Comparison of ENCODE assay signal across 26 cellular contexts in the genomic region with DNA sequence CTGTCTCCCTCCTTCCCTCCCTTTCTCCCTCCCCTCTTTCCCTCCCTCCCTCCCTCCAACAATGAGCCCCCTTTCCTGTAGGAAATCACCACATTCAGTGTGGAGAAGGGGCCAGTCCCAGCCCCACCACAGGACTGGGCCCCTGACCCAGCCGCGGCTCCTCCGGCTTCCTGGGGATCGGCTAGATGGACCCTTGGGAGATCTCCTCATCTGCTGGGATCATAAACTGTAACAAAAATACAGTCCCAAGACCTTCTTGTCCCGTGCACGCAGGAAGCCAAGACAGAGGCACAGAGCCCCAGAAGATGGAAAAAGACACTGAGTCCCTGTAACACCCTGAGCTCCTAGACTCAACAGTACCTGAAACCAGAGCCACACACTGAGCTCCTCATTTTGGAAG. TPM values are rescaled to one million over a fixed set of nuclear protein-coding genes. Genes with fewer than 3 reads are reported as not detected.
"Had no signal": no experiment of that assay in that cellular context is flagged by ENCODE, and none has a peak within 500 bp of the region (broad histone marks: within the 10 kb centered on the region; RNA-seq: fewer than 3 reads in every experiment).

No MANE protein-coding gene starts in this region.

- DNase-seq: activated CD4-positive, alpha-beta T cell treated with anti-CD3 and anti-CD28 coated beads for 4 hours; activated CD8-positive, alpha-beta T cell treated with anti-CD3 and anti-CD28 coated beads for 36 hours; activated T-cell treated with anti-CD3 and anti-CD28 coated beads, Interleukin-2, amount 50 U/mL, for 4 hours; amniotic stem cell; body of pancreas; central memory CD4-positive, alpha-beta T cell; IMR-90; KBM-7; NCI-H1048; NCI-H146; NCI-H1930; NCI-H2227 treated with DMSO at 0.1 percent for 48 hours; NCI-H446 treated with DMSO at 0.1 percent for 48 hours; NCI-H774; SW 1271 had no signal

- H3K9me3 ChIP-seq: ascending aorta, body of pancreas, SK-N-SH had no signal

- H3K36me3 ChIP-seq: ascending aorta had no signal

- H3K4me3 ChIP-seq: ascending aorta, body of pancreas had no signal

- H3K4me1 ChIP-seq: ascending aorta, body of pancreas had no signal

- H3K9me3 Mint-ChIP-seq: activated CD8-positive, alpha-beta T cell treated with anti-CD3 and anti-CD28 coated beads for 36 hours; activated naive CD4-positive, alpha-beta T cell treated with anti-CD3 and anti-CD28 coated beads, Interleukin-2, amount 50 U/mL, for 24 hours; activated T-cell treated with anti-CD3 and anti-CD28 coated beads, Interleukin-2, amount 50 U/mL, for 4 hours; activated T-helper 17 cell treated with anti-CD3 and anti-CD28 coated beads, Interleukin-2, amount 50 U/mL, for 72 hours had no signal

- H3K27me3 ChIP-seq: ascending aorta, body of pancreas had no signal

- H3K27ac Mint-ChIP-seq: activated CD8-positive, alpha-beta T cell treated with anti-CD3 and anti-CD28 coated beads for 36 hours; activated naive CD4-positive, alpha-beta T cell treated with anti-CD3 and anti-CD28 coated beads, Interleukin-2, amount 50 U/mL, for 24 hours; activated T-helper 17 cell treated with anti-CD3 and anti-CD28 coated beads, Interleukin-2, amount 50 U/mL, for 72 hours had no signal

- H3K4me3 Mint-ChIP-seq: activated CD8-positive, alpha-beta T cell treated with anti-CD3 and anti-CD28 coated beads for 36 hours; activated naive CD4-positive, alpha-beta T cell treated with anti-CD3 and anti-CD28 coated beads, Interleukin-2, amount 50 U/mL, for 24 hours; activated T-helper 17 cell treated with anti-CD3 and anti-CD28 coated beads, Interleukin-2, amount 50 U/mL, for 72 hours had no signal

- H3K4me2 ChIP-seq: SK-N-SH had no signal

- H3K36me3 Mint-ChIP-seq: activated naive CD4-positive, alpha-beta T cell treated with anti-CD3 and anti-CD28 coated beads, Interleukin-2, amount 50 U/mL, for 24 hours had no signal

- H3K27ac ChIP-seq: ascending aorta, body of pancreas had no signal

- H3K9ac ChIP-seq: SK-N-SH had no signal

- H3K27me3 Mint-ChIP-seq: activated CD8-positive, alpha-beta T cell treated with anti-CD3 and anti-CD28 coated beads for 36 hours; activated naive CD4-positive, alpha-beta T cell treated with anti-CD3 and anti-CD28 coated beads, Interleukin-2, amount 50 U/mL, for 24 hours; activated T-helper 17 cell treated with anti-CD3 and anti-CD28 coated beads, Interleukin-2, amount 50 U/mL, for 72 hours had no signal

- H3K4me1 Mint-ChIP-seq: activated naive CD4-positive, alpha-beta T cell treated with anti-CD3 and anti-CD28 coated beads, Interleukin-2, amount 50 U/mL, for 24 hours; activated T-helper 17 cell treated with anti-CD3 and anti-CD28 coated beads, Interleukin-2, amount 50 U/mL, for 72 hours had no signal

- ATAC-seq: activated CD4-positive, CD25-positive, alpha-beta regulatory T cell treated with anti-CD3 and anti-CD28 coated beads, Interleukin-2, amount 50 U/mL, for 24 hours; activated CD8-positive, alpha-beta T cell treated with anti-CD3 and anti-CD28 coated beads for 36 hours; activated T-cell treated with anti-CD3 and anti-CD28 coated beads, Interleukin-2, amount 50 U/mL, for 4 hours had no signal

RNA-seq across cellular contexts. Expression of a gene that starts 23.9 kb away (rescaled TPM):
- total RNA-seq: activated CD8-positive, alpha-beta T cell treated with anti-CD3 and anti-CD28 coated beads for 36 hours; activated T-cell treated with anti-CD3 and anti-CD28 coated beads, Interleukin-2, amount 50 U/mL, for 4 hours; activated T-helper 17 cell treated with anti-CD3 and anti-CD28 coated beads, Interleukin-2, amount 50 U/mL, for 72 hours; ascending aorta; bronchial epithelial cell; IMR-90; LHCN-M2; M059J; OCI-LY7; RPMI7951; T-helper 1 cell treated with Interleukin-12 subunit alpha and Interleukin-12 subunit beta and Interleukin-4 antibody, amounts not matched to agents 30 ng/mL and 1 ng/mL, for 36 hours had no signal
- polyA plus RNA-seq: IMR-90, SK-N-SH had no signal
